ENCODE assay signal across 8 cellular contexts in genomic region chr7:27586825-27587224, GRCh38.
DNase-seq lines count a peak whose midpoint lies in the region; ATAC-seq and TF ChIP-seq lines count a peak whose summit lies in the region.
"Had no signal": no experiment of that assay in that cellular context is flagged by ENCODE, and none has a peak within 500 bp of the region (broad histone marks: within the 10 kb centered on the region; RNA-seq: fewer than 3 reads in every experiment).

No MANE protein-coding gene starts in this region.

- TF ChIP-seq POLR2A in lower leg skin (IDR thresholded peaks at IDR 0.05), result no peak

- peak; percentile 89 for ATAC-seq in HG03025 (IDR thresholded peaks at IDR 0.05; ENCODE audit: low FRiP score, unreplicated experiment)
- ATAC-seq in activated T-cell treated with anti-CD3 and anti-CD28 coated beads, Interleukin-2, amount 50 U/mL, for 4 hours, result no peak

- no peaks in the 10 kb centered on the region for H3K9me3 Mint-ChIP-seq in activated T-cell treated with anti-CD3 and anti-CD28 coated beads, Interleukin-2, amount 50 U/mL, for 4 hours

- no peak for TF ChIP-seq CTCF in lower leg skin (IDR thresholded peaks at IDR 0.05)

- intact Hi-C loops in lower leg skin (cut with DNase I; ENCODE audit: low total_unique reads), result no loop called here

- WGBS in lower leg skin, 2 donors, result 70 to 80% methylated on average over 8 of the region's 8 CpGs

- H3K4me1 Mint-ChIP-seq in activated T-cell treated with anti-CD3 and anti-CD28 coated beads, Interleukin-2, amount 50 U/mL, for 4 hours (ENCODE audit: low read depth), result peaks cover 3% of the 10 kb centered on the region

- no peaks in the 10 kb centered on the region for H3K27me3 Mint-ChIP-seq in activated T-cell treated with anti-CD3 and anti-CD28 coated beads, Interleukin-2, amount 50 U/mL, for 4 hours (ENCODE audit: low read depth)

- peaks cover 8% of the 10 kb centered on the region for H3K36me3 Mint-ChIP-seq in activated T-cell treated with anti-CD3 and anti-CD28 coated beads, Interleukin-2, amount 50 U/mL, for 4 hours (ENCODE audit: insufficient read depth)

- H3K4me3 Mint-ChIP-seq in activated T-cell treated with anti-CD3 and anti-CD28 coated beads, Interleukin-2, amount 50 U/mL, for 4 hours, result no peak overlapping the region

- no peak overlapping the region for H3K4me3 ChIP-seq in lower leg skin (ENCODE audit: low read depth, poor library complexity, severe bottlenecking)
- H3K4me3 ChIP-seq: skin epidermis had no signal

- DNase-seq in GM19238 (ENCODE audit: insufficient read length, low spot score) (peak; percentile 10), NCI-H2196 treated with DMSO at 0.1 percent for 48 hours (lab: John Stamatoyannopoulos, UW; ENCODE audit: unreplicated experiment) (peak; percentile 29), myocyte (ENCODE audit: low read depth) (peak; percentile 89), CD1c-positive myeloid dendritic cell (ENCODE audit: extremely low spot score) (no peak), lower leg skin (ENCODE audit: low spot score in 2 of 2) (no peak)
- no peak for DNase-seq in activated T-cell treated with anti-CD3 and anti-CD28 coated beads, Interleukin-2, amount 50 U/mL, for 4 hours

Comparison
In these comparisons a context has a peak if more than half of its experiments do, and no peak if none do; other contexts are left out.
1. DNase-seq: peak in GM19238 (single experiment), NCI-H2196 treated with DMSO at 0.1 percent for 48 hours (single experiment) and myocyte (single experiment); none in CD1c-positive myeloid dendritic cell (single experiment), lower leg skin (0 of 2) and activated T-cell treated with anti-CD3 and anti-CD28 coated beads, Interleukin-2, amount 50 U/mL, for 4 hours (single experiment).